In genomic region chr5:57735754-57736153, GRCh38 we compare ENCODE assay signal across 13 cellular contexts.
DNase-seq lines count a peak whose midpoint lies in the region; TF ChIP-seq lines count a peak whose summit lies in the region.
"Had no signal": no experiment of that assay in that cellular context is flagged by ENCODE, and none has a peak within 500 bp of the region (broad histone marks: within the 10 kb centered on the region; RNA-seq: fewer than 3 reads in every experiment).

No MANE protein-coding gene starts in this region.

- peaks cover 5% of the 10 kb centered on the region for H3K27me3 Mint-ChIP-seq in activated T-helper 1 cell treated with anti-CD3 and anti-CD28 coated beads, Interleukin-12 subunit alpha, Interleukin-12 subunit beta, Interleukin-2, Interleukin-4 antibody, amounts not matched to agents 30 ng/mL and 10 ng/mL and 1 ng/mL, durations not matched to agents 14 hours and 24 hours and 36 hours (ENCODE audit: insufficient read depth)

- TF ChIP-seq CTCF in HFF-Myc (IDR thresholded peaks at IDR 0.05; ENCODE audit: low read depth, low read length, missing control alignments) = no peak

- H3K9ac ChIP-seq in subcutaneous abdominal adipose tissue (ENCODE audit: low read length in 5 of 5) = no peak overlapping the region

- intact Hi-C loops in activated T-helper 1 cell treated with anti-CD3 and anti-CD28 coated beads, Interleukin-12 subunit alpha, Interleukin-12 subunit beta, Interleukin-2, Interleukin-4 antibody, amounts not matched to agents 30 ng/mL and 10 ng/mL and 1 ng/mL, durations not matched to agents 14 hours and 24 hours and 36 hours (cut with micrococcal nuclease) = no loop called here

- H3K36me3 ChIP-seq in subcutaneous abdominal adipose tissue (ENCODE audit: control insufficient read depth in 5 of 5, insufficient read depth in 5 of 5, low read length in 5 of 5) = no peaks in the 10 kb centered on the region

- H3K9me3 Mint-ChIP-seq in activated T-helper 1 cell treated with anti-CD3 and anti-CD28 coated beads, Interleukin-12 subunit alpha, Interleukin-12 subunit beta, Interleukin-2, Interleukin-4 antibody, amounts not matched to agents 30 ng/mL and 10 ng/mL and 1 ng/mL, durations not matched to agents 14 hours and 24 hours and 36 hours = no peaks in the 10 kb centered on the region
- H3K9me3 Mint-ChIP-seq: H9, WTC11 had no signal

- H3K36me3 Mint-ChIP-seq in activated T-helper 1 cell treated with anti-CD3 and anti-CD28 coated beads, Interleukin-12 subunit alpha, Interleukin-12 subunit beta, Interleukin-2, Interleukin-4 antibody, amounts not matched to agents 30 ng/mL and 10 ng/mL and 1 ng/mL, durations not matched to agents 14 hours and 24 hours and 36 hours (ENCODE audit: low read depth) = no peaks in the 10 kb centered on the region
- H3K36me3 Mint-ChIP-seq: WTC11 had no signal

- H3K4me3 ChIP-seq in HFF-Myc (replicated peaks; ENCODE audit: low read depth, low read length) = no peak overlapping the region
- H3K4me3 ChIP-seq in subcutaneous abdominal adipose tissue (ENCODE audit: low read depth in 1 of 5, low read length in 5 of 5) = no peak overlapping the region
- H3K4me3 ChIP-seq: psoas muscle had no signal

- peaks cover 0 to 9% (median 2%) of the 10 kb centered on the region in 5 donors for H3K4me1 ChIP-seq in subcutaneous abdominal adipose tissue (ENCODE audit: control insufficient read depth in 5 of 5, insufficient read depth in 5 of 5, low read length in 5 of 5)
- H3K4me1 ChIP-seq: psoas muscle had no signal

- DNase-seq in HFF-Myc (ENCODE audit: extremely low read depth, low read depth) (peak; percentile 47), amniotic epithelial cell (ENCODE audit: low read depth) (peak; percentile 90), glomerular endothelial cell (ENCODE audit: extremely low read depth, low read depth, low spot score) (peak; percentile 37), NCI-H748 treated with DMSO at 0.1 percent for 48 hours (lab: John Stamatoyannopoulos, UW) (no peak), CD1c-positive myeloid dendritic cell (ENCODE audit: extremely low spot score) (no peak), NCI-H510A (lab: John Stamatoyannopoulos, UW) (no peak)
- DNase-seq in activated T-helper 1 cell treated with anti-CD3 and anti-CD28 coated beads, Interleukin-12 subunit alpha, Interleukin-12 subunit beta, Interleukin-2, Interleukin-4 antibody, amounts not matched to agents 30 ng/mL and 10 ng/mL and 1 ng/mL, durations not matched to agents 14 hours and 24 hours and 36 hours (ENCODE audit: low spot score) = no peak
- DNase-seq: activated effector memory CD4-positive, alpha-beta T cell treated with Interleukin-2 at 50 U/mL for 16 hours; DMS79 treated with DMSO at 0.1 percent for 48 hours; H9; psoas muscle had no signal

- no peak overlapping the region for H3K4me3 Mint-ChIP-seq in activated T-helper 1 cell treated with anti-CD3 and anti-CD28 coated beads, Interleukin-12 subunit alpha, Interleukin-12 subunit beta, Interleukin-2, Interleukin-4 antibody, amounts not matched to agents 30 ng/mL and 10 ng/mL and 1 ng/mL, durations not matched to agents 14 hours and 24 hours and 36 hours
- H3K4me3 Mint-ChIP-seq: H9, WTC11 had no signal

- H3K4me1 Mint-ChIP-seq in activated T-helper 1 cell treated with anti-CD3 and anti-CD28 coated beads, Interleukin-12 subunit alpha, Interleukin-12 subunit beta, Interleukin-2, Interleukin-4 antibody, amounts not matched to agents 30 ng/mL and 10 ng/mL and 1 ng/mL, durations not matched to agents 14 hours and 24 hours and 36 hours (ENCODE audit: low read depth) = no peaks in the 10 kb centered on the region

- no peak overlapping the region for H3K27ac Mint-ChIP-seq in activated T-helper 1 cell treated with anti-CD3 and anti-CD28 coated beads, Interleukin-12 subunit alpha, Interleukin-12 subunit beta, Interleukin-2, Interleukin-4 antibody, amounts not matched to agents 30 ng/mL and 10 ng/mL and 1 ng/mL, durations not matched to agents 14 hours and 24 hours and 36 hours
- H3K27ac Mint-ChIP-seq: WTC11 had no signal

- no peaks in the 10 kb centered on the region for H3K27me3 ChIP-seq in subcutaneous abdominal adipose tissue (ENCODE audit: control insufficient read depth in 5 of 5, insufficient read depth in 4 of 5, low read length in 5 of 5)

- H3K9me3 ChIP-seq in subcutaneous abdominal adipose tissue (ENCODE audit: control insufficient read depth in 5 of 5, low read length in 5 of 5) = no peaks in the 10 kb centered on the region
- H3K9me3 ChIP-seq: psoas muscle had no signal

- peak overlapping the region; percentile 47 for H3K27ac ChIP-seq in subcutaneous abdominal adipose tissue (ENCODE audit: low read depth, low read length)
- H3K27ac ChIP-seq: psoas muscle had no signal

Comparison
In these comparisons a context has a peak if more than half of its experiments do, and no peak if none do; other contexts are left out.
1. DNase-seq: peak in HFF-Myc (single experiment), amniotic epithelial cell (single experiment) and glomerular endothelial cell (single experiment); none in NCI-H748 treated with DMSO at 0.1 percent for 48 hours (single experiment), activated T-helper 1 cell treated with anti-CD3 and anti-CD28 coated beads, Interleukin-12 subunit alpha, Interleukin-12 subunit beta, Interleukin-2, Interleukin-4 antibody, amounts not matched to agents 30 ng/mL and 10 ng/mL and 1 ng/mL, durations not matched to agents 14 hours and 24 hours and 36 hours (single experiment), CD1c-positive myeloid dendritic cell (single experiment) and NCI-H510A (single experiment).